Comparison of ENCODE assay signal across 10 cellular contexts in genomic region chr3:17686613-17687012, GRCh38. TPM values are rescaled to one million over a fixed set of nuclear protein-coding genes. Genes with fewer than 3 reads are reported as not detected.
A peak's percentile ranks its signal among the peaks of the same experiment; 100 is the strongest.
DNase-seq lines count a peak whose midpoint lies in the region; ATAC-seq and TF ChIP-seq lines count a peak whose summit lies in the region.
"Had no signal": no experiment of that assay in that cellular context is flagged by ENCODE, and none has a peak within 500 bp of the region (broad histone marks: within the 10 kb centered on the region; RNA-seq: fewer than 3 reads in every experiment).

No MANE protein-coding gene starts in this region.

- DNase-seq in EH (ENCODE audit: low read depth) (peak; percentile 31), HuH-7 (ENCODE audit: low spot score) (peak; percentile 22), ascending aorta (ENCODE audit: low spot score in 2 of 2) (no peak), left lobe of liver (ENCODE audit: low spot score) (no peak), UCSD-AML1 (lab: John Stamatoyannopoulos, UW; ENCODE audit: unreplicated experiment) (no peak)
- DNase-seq: activated CD4-positive, alpha-beta memory T cell treated with anti-CD3 and anti-CD28 coated beads, Interleukin-2, amount 10 ng/mL, durations not matched to agents 7 days and 5 days; NCI-H2171 had no signal

- ATAC-seq in left lobe of liver (peak; percentile 60), HG03196 (IDR thresholded peaks at IDR 0.05; ENCODE audit: unreplicated experiment) (no peak), HG03565 (IDR thresholded peaks at IDR 0.05; ENCODE audit: unreplicated experiment) (no peak), GM19023 (IDR thresholded peaks at IDR 0.05; ENCODE audit: unreplicated experiment) (no peak)

- H3K4me3 ChIP-seq in ascending aorta: no peak overlapping the region

- H3K27me3 ChIP-seq in ascending aorta: no peaks in the 10 kb centered on the region

- TF ChIP-seq CTCF in ascending aorta (IDR thresholded peaks at IDR 0.05): peak in 2 of 3 experiments; percentile 6 to 25

- intact Hi-C loops in ascending aorta (cut with DNase I): loop anchor here (5.0 kb wide), 1 partner anchor 254 kb away; no protein-coding TSS in a partner anchor

- H3K4me1 ChIP-seq in ascending aorta: peaks cover 0 to 5% of the 10 kb centered on the region in 2 donors

- H3K27ac ChIP-seq in ascending aorta: no peak overlapping the region

- no peaks in the 10 kb centered on the region for H3K36me3 ChIP-seq in ascending aorta

- H3K9me3 ChIP-seq in ascending aorta: no peaks in the 10 kb centered on the region

RNA-seq across cellular contexts. Expression of gene TBC1D5, which starts 55.8 kb away (rescaled TPM):
- total RNA-seq in ascending aorta: 43.3 TPM
- total RNA-seq in left lobe of liver: 21.8 TPM

Comparison
In these comparisons a context has a peak if more than half of its experiments do, and no peak if none do; other contexts are left out.
1. DNase-seq: peak in EH (single experiment) and HuH-7 (single experiment); none in ascending aorta (0 of 2), left lobe of liver (single experiment) and UCSD-AML1 (single experiment).